9 cellular contexts compared by ENCODE assay signal in the genomic region with DNA sequence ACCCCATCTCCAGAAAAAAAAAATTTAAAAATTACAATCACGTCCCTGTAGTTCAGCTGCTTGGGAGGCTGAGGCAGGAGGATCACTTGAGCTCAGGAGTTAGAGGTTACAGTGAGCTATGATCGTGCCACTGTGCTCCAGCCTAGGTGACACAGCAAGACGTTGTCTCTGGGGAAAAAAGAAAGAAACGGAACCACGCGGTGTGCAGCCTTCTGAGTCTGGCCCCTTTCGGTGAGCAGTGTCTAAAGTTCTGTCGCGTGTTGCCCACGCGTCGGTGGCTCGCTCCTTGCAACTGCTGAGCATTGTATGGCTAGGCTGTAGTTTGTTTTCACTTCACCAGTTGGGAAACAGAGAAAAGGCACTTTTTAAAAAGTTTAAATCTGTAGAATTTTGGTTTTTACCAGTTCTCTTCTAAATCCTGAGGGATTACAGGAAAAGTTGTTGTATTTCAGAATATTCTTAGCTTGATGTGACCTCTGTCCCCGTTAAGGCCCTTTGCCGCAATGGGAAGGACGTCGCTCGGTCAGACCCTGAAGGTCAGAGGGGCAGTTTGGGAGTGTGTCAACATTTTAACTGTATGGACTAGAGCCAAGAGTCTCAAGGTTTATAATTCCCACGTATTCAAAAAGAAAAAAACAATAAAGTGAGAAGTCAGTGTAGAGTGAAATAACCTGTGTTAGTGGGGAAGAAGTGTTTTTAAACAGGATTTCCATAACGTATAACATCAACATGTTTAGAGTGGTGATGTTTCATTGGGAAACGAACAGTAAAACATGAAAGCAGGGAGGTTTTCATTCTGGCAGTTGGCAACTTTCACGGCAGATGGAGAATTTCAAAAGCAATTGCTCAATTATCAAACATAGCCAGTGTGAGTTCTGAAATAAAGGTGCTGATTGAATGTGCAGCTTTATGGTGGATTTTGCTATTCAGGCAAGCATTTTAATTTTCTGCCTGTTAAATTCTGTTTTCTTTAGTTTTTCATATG. TPM values are rescaled to one million over a fixed set of nuclear protein-coding genes. Genes with fewer than 3 reads are reported as not detected.
DNase-seq lines count a peak whose midpoint lies in the region; ATAC-seq and TF ChIP-seq lines count a peak whose summit lies in the region.
"Had no signal": no experiment of that assay in that cellular context is flagged by ENCODE, and none has a peak within 500 bp of the region (broad histone marks: within the 10 kb centered on the region; RNA-seq: fewer than 3 reads in every experiment).

No MANE protein-coding gene starts in this region.

- H3K9me3 ChIP-seq in mammary epithelial cell (replicated peaks; ENCODE audit: insufficient read depth, low read length), result no peaks in the 10 kb centered on the region

- intact Hi-C loops in mammary epithelial cell (cut with micrococcal nuclease), result no loop called here

- in situ Hi-C loops in mammary epithelial cell (cut with MboI; ENCODE audit: low sequenced_read_pairs in 2 of 2), result no loop called here

- ATAC-seq in GM21723 (IDR thresholded peaks at IDR 0.05; ENCODE audit: unreplicated experiment), result no peak

- H3K9ac ChIP-seq in mammary epithelial cell (ENCODE audit: insufficient read depth, low read length), result no peak overlapping the region

- CTCF ChIA-PET in mammary epithelial cell (lab: Charles Lee; ENCODE audit: low non-redundant PET), result no interaction called here

- H3K4me3 ChIP-seq in GM12865 (ENCODE audit: low read depth, low read length) (no peak overlapping the region), fibroblast of villous mesenchyme (ENCODE audit: low read depth, low read length) (no peak overlapping the region), mammary epithelial cell (replicated peaks in 1 of 3; ENCODE audit: insufficient read depth in 1 of 3, low read depth in 2 of 3, low read length in 3 of 3) (no peak overlapping the region)

- BruUV-seq in mammary epithelial cell (replicated peaks; lab: Mats Ljungman, UMichigan), result no TSS peak

- no peak overlapping the region for H3K27ac ChIP-seq in mammary epithelial cell (ENCODE audit: insufficient read depth, low read depth, low read length)
- H3K27ac ChIP-seq: epithelial cell of prostate had no signal

- dilution Hi-C loops in mammary epithelial cell (cut with HindIII; ENCODE audit: low sequenced_read_pairs), result no loop called here

- no peaks in the 10 kb centered on the region for H4K20me1 ChIP-seq in mammary epithelial cell (ENCODE audit: insufficient read depth, low read length)

- H3K27me3 ChIP-seq in mammary epithelial cell (ENCODE audit: insufficient read depth, low read length), result no peaks in the 10 kb centered on the region

- H3K4me1 ChIP-seq in mammary epithelial cell (ENCODE audit: insufficient read depth, low read length), result no peaks in the 10 kb centered on the region

- 92% methylated on average over 22 of the region's 22 CpGs for WGBS in mammary epithelial cell (ENCODE audit: low coverage, missing lambda C conversion rate)

- no peaks in the 10 kb centered on the region for H3K79me2 ChIP-seq in mammary epithelial cell (ENCODE audit: insufficient read depth, low read length)

- H2AFZ ChIP-seq in mammary epithelial cell (ENCODE audit: low read depth, low read length), result no peak overlapping the region

- H3K36me3 ChIP-seq in mammary epithelial cell (ENCODE audit: insufficient read depth, low read length), result peaks cover 2% of the 10 kb centered on the region

- peak; percentile 26 for DNase-seq in GM12865 (ENCODE audit: low read depth)
- peak; percentile 39 to 48 for DNase-seq in activated CD4-positive, alpha-beta T cell treated with anti-CD3 and anti-CD28 coated beads, Interleukin-2, amount 50 U/mL, for 48 hours
- DNase-seq in fibroblast of villous mesenchyme (ENCODE audit: low read depth), result peak; percentile 83
- peak; percentile 32 for DNase-seq in stimulated activated CD4-positive, alpha-beta T cell treated with anti-CD3 and anti-CD28 coated beads, Interleukin-2, amount 100 ng/mL, for 4 hours (ENCODE audit: low read depth)
- no peak for DNase-seq in NCI-H524 treated with DMSO at 0.1 percent for 48 hours (lab: John Stamatoyannopoulos, UW)
- DNase-seq in LoVo (ENCODE audit: low spot score), result no peak
- no peak for DNase-seq in mammary epithelial cell

- no peak for TF ChIP-seq CTCF in GM12865 (IDR thresholded peaks at IDR 0.05; ENCODE audit: insufficient read depth, low read depth, low read length, missing control alignments)
- no peak for TF ChIP-seq CTCF in fibroblast of villous mesenchyme (IDR thresholded peaks at IDR 0.05; ENCODE audit: insufficient read depth, low read depth, low read length)
- no peak for TF ChIP-seq CTCF in mammary epithelial cell (conservative IDR thresholded peaks at IDR 0.05 in 1 of 2, IDR thresholded peaks at IDR 0.05 in 1 of 2; ENCODE audit: extremely low read depth in 1 of 2, insufficient read depth in 1 of 2, low read depth in 1 of 2, low read length in 2 of 2)

- H3K4me2 ChIP-seq in mammary epithelial cell (ENCODE audit: insufficient read depth, low read depth, low read length), result no peak overlapping the region

RNA-seq across cellular contexts. Expression of a gene that starts 45.8 kb away (rescaled TPM):
- 0.64 and 0.86 TPM in 2 replicates for total RNA-seq in fibroblast of villous mesenchyme
- total RNA-seq in mammary epithelial cell, result 1 to 10 TPM in 1 of 2 donors, under 1 TPM in 1; 0.68 to 1.0 TPM
- polyA plus RNA-seq in mammary epithelial cell, result 0.05 TPM
- polyA minus RNA-seq in mammary epithelial cell, result not detected

Comparison
In these comparisons a context has a peak if more than half of its experiments do, and no peak if none do; other contexts are left out.
1. DNase-seq: peak in GM12865 (single experiment), activated CD4-positive, alpha-beta T cell treated with anti-CD3 and anti-CD28 coated beads, Interleukin-2, amount 50 U/mL, for 48 hours (2 of 2), fibroblast of villous mesenchyme (single experiment) and stimulated activated CD4-positive, alpha-beta T cell treated with anti-CD3 and anti-CD28 coated beads, Interleukin-2, amount 100 ng/mL, for 4 hours (single experiment); none in NCI-H524 treated with DMSO at 0.1 percent for 48 hours (single experiment), LoVo (single experiment) and mammary epithelial cell (single experiment).